In genomic region chr19:55632463-55632834, GRCh38 we compare ENCODE assay signal across 8 cellular contexts. TPM values are rescaled to one million over a fixed set of nuclear protein-coding genes. Genes with fewer than 3 reads are reported as not detected.
DNase-seq lines count a peak whose midpoint lies in the region; ATAC-seq, FAIRE-seq and TF ChIP-seq lines count a peak whose summit lies in the region.

No MANE protein-coding gene starts in this region.

- no peak for TF ChIP-seq EP300 in ovary (IDR thresholded peaks at IDR 0.05)
- no peak for TF ChIP-seq EP300 in transverse colon (IDR thresholded peaks at IDR 0.05; ENCODE audit: low read depth)

- H3K36me3 ChIP-seq in GM06990 (ENCODE audit: control insufficient read depth, insufficient read depth, low read length) (no peaks in the 10 kb centered on the region; the same call in 1 of the 2 replicates), SK-N-MC (ENCODE audit: insufficient read depth, low read length) (no peaks in the 10 kb centered on the region), ovary (no peaks in the 10 kb centered on the region), transverse colon (no peaks in the 10 kb centered on the region)

- H3K4me1 ChIP-seq in ovary (ENCODE audit: insufficient read depth) (peaks cover 10% of the 10 kb centered on the region), transverse colon (peaks cover 15 to 33% (median 20%) of the 10 kb centered on the region in 4 donors)

- in situ Hi-C loops in transverse colon (cut with MboI; ENCODE audit: low pct_ligation_motif_present in 1 of 4, low pct_unique_long_range_greater_than_20kb in 1 of 4, low sequenced_read_pairs in 3 of 4) = no loop called here

- intact Hi-C loops in ovary (cut with DNase I) (loop anchor here in 2 of 4 donors (5.0 to 10.0 kb wide), 2 partner anchors 115 to 518 kb away; partner anchors contain the start of gene PPP1R12C (in 1 of the 2)), transverse colon (cut with DNase I; ENCODE audit: low total_unique reads) (loop anchor here (2.0 kb wide), 1 partner anchor 20 kb away; no protein-coding TSS in a partner anchor)

- no peak overlapping the region for H3K9ac ChIP-seq in SK-N-MC (ENCODE audit: insufficient read length)

- TF ChIP-seq CTCF in GM06990 (IDR thresholded peaks at IDR 0.05; ENCODE audit: insufficient read depth, low read length, poor library complexity, severe bottlenecking) (peak; percentile 73), ovary (IDR thresholded peaks at IDR 0.05) (peak; percentile 77 to 90 (median 79)), transverse colon (IDR thresholded peaks at IDR 0.05) (peak; percentile 85 to 96 (median 90))

- WGBS in ovary, 3 donors = 18 to 27% (median 22%) methylated on average over 3 of the region's 3 CpGs
- 19 to 100% methylated on average over 1 to 3 of the region's 3 CpGs for WGBS in transverse colon (ENCODE audit: low coverage in 1 of 2), 2 donors

- no peak overlapping the region for H3K27ac ChIP-seq in SK-N-MC
- H3K27ac ChIP-seq in ovary = no peak overlapping the region
- peak overlapping the region; percentile 16 to 97 (median 56) for H3K27ac ChIP-seq in transverse colon

- no peak for ATAC-seq in GM21576 (IDR thresholded peaks at IDR 0.05; ENCODE audit: unreplicated experiment)

- DNase-seq in GM06990 (ENCODE audit: extremely low read depth, insufficient read length) = no peak
- peak; percentile 90 for DNase-seq in NCI-H1105 (lab: John Stamatoyannopoulos, UW)
- DNase-seq in SK-N-MC (ENCODE audit: low read depth, low spot score) = peak; percentile 98
- peak; percentile 48 to 76 (median 63) for DNase-seq in activated naive CD4-positive, alpha-beta T cell (lab: John Stamatoyannopoulos, UW)
- peak; percentile 56 to 69 for DNase-seq in frontal cortex (ENCODE audit: low spot score in 2 of 2)
- peak; percentile 63 to 93 (median 81) for DNase-seq in ovary
- peak; percentile 94 for DNase-seq in transverse colon

- FAIRE-seq in frontal cortex (lab: Jason Lieb, UNC) = no peak

- no peak overlapping the region for H3K4me3 ChIP-seq in GM06990 (replicated peaks; ENCODE audit: low read depth, low read length)
- H3K4me3 ChIP-seq in SK-N-MC = no peak overlapping the region
- H3K4me3 ChIP-seq in ovary = no peak overlapping the region
- no peak overlapping the region for H3K4me3 ChIP-seq in transverse colon

- H3K9me3 ChIP-seq in SK-N-MC (ENCODE audit: low read depth, low read length) (no peaks in the 10 kb centered on the region), ovary (no peaks in the 10 kb centered on the region), transverse colon (no peaks in the 10 kb centered on the region)

- H3K27me3 ChIP-seq in GM06990 (replicated peaks; ENCODE audit: control insufficient read depth, insufficient read depth, low read length) (no peaks in the 10 kb centered on the region), ovary (no peaks in the 10 kb centered on the region), transverse colon (no peaks in the 10 kb centered on the region)

- TF ChIP-seq POLR2A in ovary (IDR thresholded peaks at IDR 0.05) (no peak), transverse colon (IDR thresholded peaks at IDR 0.05) (no peak)

RNA-seq across cellular contexts. Expression of gene ZNF784, which starts 8.1 kb away (rescaled TPM):
- 4.5 TPM for total RNA-seq in frontal cortex
- 10 to 100 TPM in 4 of 7 donors, 1 to 10 TPM in 3; 6.5 to 16.9 (median 11.7) TPM for total RNA-seq in ovary
- 10 to 100 TPM in 1 of 2 donors, 1 to 10 TPM in 1; 6.0 to 12.3 TPM for polyA plus RNA-seq in ovary
- 10 to 100 TPM; 11.1 to 27.7 (median 14.5) TPM for total RNA-seq in transverse colon

RNA-seq across cellular contexts. Expression of gene ZNF580, which starts 8.4 kb away (rescaled TPM):
- 2.4 TPM for total RNA-seq in frontal cortex
- total RNA-seq in ovary = 10 to 100 TPM; 24.9 to 70.6 (median 65.3) TPM
- polyA plus RNA-seq in ovary = 10 to 100 TPM; 14.5 to 37.3 TPM
- 100 to 1,000 TPM in 1 of 4 donors, 10 to 100 TPM in 3; 15.2 to 154 (median 25.7) TPM for total RNA-seq in transverse colon

RNA-seq across cellular contexts. Expression of gene ZNF581, which starts 11.0 kb away (rescaled TPM):
- total RNA-seq in frontal cortex (6.5 TPM), ovary (10 to 100 TPM; 21.9 to 40.2 (median 34.0) TPM), transverse colon (10 to 100 TPM in 2 of 4 donors, 1 to 10 TPM in 2; 4.1 to 19.7 (median 10.0) TPM)
- 10 to 100 TPM; 11.2 to 37.0 TPM for polyA plus RNA-seq in ovary

RNA-seq across cellular contexts. Expression of gene CCDC106, which starts 15.6 kb away (rescaled TPM):
- total RNA-seq in frontal cortex = 9.4 TPM
- 10 to 100 TPM; 10.6 to 20.2 (median 14.7) TPM for total RNA-seq in ovary
- polyA plus RNA-seq in ovary = 10 to 100 TPM in 1 of 2 donors, 1 to 10 TPM in 1; 3.1 to 13.5 TPM
- 10 to 100 TPM in 2 of 4 donors, 1 to 10 TPM in 2; 3.7 to 15.1 (median 8.4) TPM for total RNA-seq in transverse colon

RNA-seq across cellular contexts. Expression of gene U2AF2, which starts 22.4 kb away (rescaled TPM):
- 70.1 TPM for total RNA-seq in frontal cortex
- total RNA-seq in ovary = 100 to 1,000 TPM in 6 of 7 donors, 10 to 100 TPM in 1; 76.9 to 183 (median 158) TPM
- polyA plus RNA-seq in ovary = 100 to 1,000 TPM in 1 of 2 donors, 10 to 100 TPM in 1; 27.3 to 135 TPM
- 100 to 1,000 TPM; 112 to 185 (median 130) TPM for total RNA-seq in transverse colon

Comparison
In these comparisons a context has a peak if more than half of its experiments do, and no peak if none do; other contexts are left out.
1. H3K27ac ChIP-seq: peak in transverse colon (4 of 4); none in SK-N-MC (single experiment) and ovary (0 of 2).
2. Peak in every context shown above with its lines, with median percentiles within 50 percentile points of each other: CTCF ChIP-seq.